24 cellular contexts compared by ENCODE assay signal in genomic region chr22:19042285-19043110, GRCh38.
DNase-seq lines count a peak whose midpoint lies in the region; ATAC-seq, FAIRE-seq and TF ChIP-seq lines count a peak whose summit lies in the region.
"Had no signal": no experiment of that assay in that cellular context is flagged by ENCODE, and none has a peak within 500 bp of the region (broad histone marks: within the 10 kb centered on the region; RNA-seq: fewer than 3 reads in every experiment).

No MANE protein-coding gene starts in this region.

- H3K36me3 ChIP-seq in small intestine (ENCODE audit: control insufficient read depth in 2 of 2, insufficient read depth in 2 of 2, low read length in 2 of 2) = peaks cover 27 to 33% of the 10 kb centered on the region in 2 donors

- H3K4me3 Mint-ChIP-seq in chondrocyte (ENCODE audit: unreplicated experiment) = no peak overlapping the region
- H3K4me3 Mint-ChIP-seq: activated naive CD8-positive, alpha-beta T cell treated with anti-CD3 and anti-CD28 coated beads for 36 hours; activated T-helper 17 cell treated with anti-CD3 and anti-CD28 coated beads, Interleukin-2, amount 50 U/mL, for 72 hours; type B pancreatic cell had no signal

- no peak for TF ChIP-seq CTCF in chondrocyte (IDR thresholded peaks at IDR 0.05)

- intact Hi-C loops in posterior vena cava (cut with DNase I) = loop anchor here in 1 of 2 donors (10.0 kb wide), 1 partner anchor 48 kb away; no protein-coding TSS in a partner anchor

- H3K9me3 ChIP-seq in small intestine (ENCODE audit: control insufficient read depth, low read depth) = no peaks in the 10 kb centered on the region
- H3K9me3 ChIP-seq: A549 had no signal

- DNase-seq in activated CD4-positive, CD25-positive, alpha-beta regulatory T cell treated with anti-CD3 and anti-CD28 coated beads, Interleukin-2, amount 50 U/mL, for 72 hours = peak; percentile 19
- DNase-seq in activated CD4-positive, CD25-positive, alpha-beta regulatory T cell (lab: John Stamatoyannopoulos, UW) = no peak
- peak; percentile 93 for DNase-seq in COR-L47 (lab: John Stamatoyannopoulos, UW)
- DNase-seq in chondrocyte (ENCODE audit: low spot score) = peak; percentile 77
- DNase-seq in posterior vena cava (ENCODE audit: low spot score) = peak; percentile 73
- DNase-seq in NOMO-1 treated with DMSO at 0.1 percent for 48 hours (lab: John Stamatoyannopoulos, UW; ENCODE audit: unreplicated experiment) = no peak
- DNase-seq in small intestine = no peak
- DNase-seq: activated naive CD8-positive, alpha-beta T cell treated with anti-CD3 and anti-CD28 coated beads for 36 hours; AML-193; central memory CD4-positive, alpha-beta T cell; dermis blood vessel endothelial cell; hippocampal formation; NCI-H1105 treated with DMSO at 0.1 percent for 48 hours; NK-92 treated with Interleukin-12 subunit alpha and Interleukin-12 subunit beta, amount 100 ng/mL, for 24 hours; nucleus accumbens; SIG-M5; stimulated activated CD4-positive, alpha-beta T cell treated with anti-CD3 and anti-CD28 coated beads, Interleukin-2, amount 100 ng/mL, for 48 hours; T1000 had no signal

- no peak overlapping the region for H3K27ac Mint-ChIP-seq in chondrocyte (ENCODE audit: unreplicated experiment)
- H3K27ac Mint-ChIP-seq: activated T-helper 17 cell treated with anti-CD3 and anti-CD28 coated beads, Interleukin-2, amount 50 U/mL, for 72 hours; type B pancreatic cell had no signal

- H3K36me3 Mint-ChIP-seq in chondrocyte (ENCODE audit: low read depth) = peaks cover 24% of the 10 kb centered on the region

- no peak overlapping the region for H3K27ac ChIP-seq in small intestine (ENCODE audit: low read depth in 1 of 2, low read length in 1 of 2)
- H3K27ac ChIP-seq: A549 had no signal

- ATAC-seq in GM18861 (IDR thresholded peaks at IDR 0.05; ENCODE audit: unreplicated experiment) = no peak
- ATAC-seq: A549; activated T-helper 17 cell treated with anti-CD3 and anti-CD28 coated beads, Interleukin-2, amount 50 U/mL, for 72 hours had no signal

- FAIRE-seq in small intestine (lab: Jason Lieb, UNC) = no peak
- FAIRE-seq: A549, G401.6, H54 had no signal

- no peaks in the 10 kb centered on the region for H3K27me3 ChIP-seq in small intestine (ENCODE audit: control insufficient read depth in 2 of 2, insufficient read depth in 2 of 2, low read length in 2 of 2)

- H3K27me3 Mint-ChIP-seq in chondrocyte (ENCODE audit: low read depth) = no peaks in the 10 kb centered on the region
- H3K27me3 Mint-ChIP-seq: activated naive CD8-positive, alpha-beta T cell treated with anti-CD3 and anti-CD28 coated beads for 36 hours; activated T-helper 17 cell treated with anti-CD3 and anti-CD28 coated beads, Interleukin-2, amount 50 U/mL, for 72 hours; type B pancreatic cell had no signal

- no peaks in the 10 kb centered on the region for H3K4me1 Mint-ChIP-seq in chondrocyte (ENCODE audit: low read depth)
- H3K4me1 Mint-ChIP-seq: activated naive CD8-positive, alpha-beta T cell treated with anti-CD3 and anti-CD28 coated beads for 36 hours had no signal

- no peak overlapping the region for H3K4me3 ChIP-seq in small intestine (ENCODE audit: low read depth in 1 of 2, low read length in 2 of 2)
- H3K4me3 ChIP-seq: A549 had no signal

- 89 to 91% (median 90%) methylated on average over 22 of the region's 22 CpGs for WGBS in small intestine, 3 donors

- H3K4me1 ChIP-seq in small intestine (ENCODE audit: control insufficient read depth in 2 of 2, insufficient read depth in 1 of 2, low read depth in 1 of 2, low read length in 1 of 2) = no peaks in the 10 kb centered on the region
- H3K4me1 ChIP-seq: A549 had no signal

- H3K9me3 Mint-ChIP-seq in chondrocyte (ENCODE audit: low read depth) = no peaks in the 10 kb centered on the region
- H3K9me3 Mint-ChIP-seq: activated naive CD8-positive, alpha-beta T cell treated with anti-CD3 and anti-CD28 coated beads for 36 hours; activated T-helper 17 cell treated with anti-CD3 and anti-CD28 coated beads, Interleukin-2, amount 50 U/mL, for 72 hours; type B pancreatic cell had no signal

Comparison
In these comparisons a context has a peak if more than half of its experiments do, and no peak if none do; other contexts are left out.
1. DNase-seq: peak in activated CD4-positive, CD25-positive, alpha-beta regulatory T cell treated with anti-CD3 and anti-CD28 coated beads, Interleukin-2, amount 50 U/mL, for 72 hours (single experiment), COR-L47 (single experiment), chondrocyte (single experiment) and posterior vena cava (single experiment); none in activated CD4-positive, CD25-positive, alpha-beta regulatory T cell (0 of 4), NOMO-1 treated with DMSO at 0.1 percent for 48 hours (single experiment) and small intestine (single experiment).